In the genomic region with DNA sequence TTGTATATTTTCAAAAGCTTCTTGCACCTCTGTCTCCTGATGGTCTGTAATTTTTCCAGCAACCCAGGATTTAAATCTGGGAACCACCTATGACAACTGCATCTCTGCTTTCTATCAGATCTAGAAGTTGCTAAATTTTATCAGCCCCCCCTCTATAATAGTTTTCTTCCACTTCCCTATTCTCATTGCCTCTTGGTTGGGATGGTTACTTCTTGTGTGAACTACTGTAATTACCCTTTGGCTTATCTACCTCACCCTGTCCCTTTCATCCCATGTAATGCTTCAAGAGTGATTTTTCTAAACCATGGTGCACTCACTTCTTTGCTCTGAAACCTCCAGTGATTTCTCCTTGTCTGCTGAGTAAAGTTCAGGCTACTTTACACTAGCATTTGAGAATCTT, we compare ENCODE assay signal across 24 cellular contexts.
"Had no signal": no experiment of that assay in that cellular context is flagged by ENCODE, and none has a peak within 500 bp of the region (broad histone marks: within the 10 kb centered on the region; RNA-seq: fewer than 3 reads in every experiment).

No MANE protein-coding gene starts in this region.

- H3K9me3 Mint-ChIP-seq: activated CD4-positive, alpha-beta memory T cell treated with anti-CD3 and anti-CD28 coated beads, Interleukin-2, amount 10 ng/mL, durations not matched to agents 7 days and 5 days; activated T-cell treated with anti-CD3 and anti-CD28 coated beads, Interleukin-2, amount 50 U/mL, for 72 hours; natural killer cell treated with Interleukin-12 subunit alpha and Interleukin-12 subunit beta and Interleukin-15 and Interleukin-18, amount 100 ng/mL, for 72 hours had no signal

- H3K4me3 Mint-ChIP-seq: activated CD4-positive, alpha-beta memory T cell treated with anti-CD3 and anti-CD28 coated beads, Interleukin-2, amount 10 ng/mL, durations not matched to agents 7 days and 5 days; activated T-cell treated with anti-CD3 and anti-CD28 coated beads, Interleukin-2, amount 50 U/mL, for 72 hours; brain; immature natural killer cell; natural killer cell treated with Interleukin-12 subunit alpha and Interleukin-12 subunit beta and Interleukin-15 and Interleukin-18, amount 100 ng/mL, for 72 hours had no signal

- H3K27ac Mint-ChIP-seq: activated CD4-positive, alpha-beta memory T cell treated with anti-CD3 and anti-CD28 coated beads, Interleukin-2, amount 10 ng/mL, durations not matched to agents 7 days and 5 days; activated T-cell treated with anti-CD3 and anti-CD28 coated beads, Interleukin-2, amount 50 U/mL, for 72 hours; immature natural killer cell; natural killer cell treated with Interleukin-12 subunit alpha and Interleukin-12 subunit beta and Interleukin-15 and Interleukin-18, amount 100 ng/mL, for 72 hours had no signal

- H3K4me1 Mint-ChIP-seq: activated CD4-positive, alpha-beta memory T cell treated with anti-CD3 and anti-CD28 coated beads, Interleukin-2, amount 10 ng/mL, durations not matched to agents 7 days and 5 days; immature natural killer cell had no signal

- H3K27me3 Mint-ChIP-seq: activated CD4-positive, alpha-beta memory T cell treated with anti-CD3 and anti-CD28 coated beads, Interleukin-2, amount 10 ng/mL, durations not matched to agents 7 days and 5 days; brain; natural killer cell treated with Interleukin-12 subunit alpha and Interleukin-12 subunit beta and Interleukin-15 and Interleukin-18, amount 100 ng/mL, for 72 hours had no signal

- H3K27ac ChIP-seq: hepatocyte, left lung, psoas muscle, right atrium auricular region, upper lobe of left lung had no signal

- DNase-seq: activated CD4-positive, alpha-beta memory T cell treated with anti-CD3 and anti-CD28 coated beads, Interleukin-2, amount 10 ng/mL, durations not matched to agents 7 days and 5 days; activated CD4-positive, alpha-beta T cell treated with anti-CD3 and anti-CD28 coated beads for 48 hours; activated effector memory CD4-positive, alpha-beta T cell treated with anti-CD3 and anti-CD28 coated beads, Interleukin-2, amount 50 U/mL, for 16 hours; activated naive CD4-positive, alpha-beta T cell treated with anti-CD3 and anti-CD28 coated beads, Interleukin-2, amount 50 U/mL, for 16 hours; activated T-cell treated with anti-CD3 and anti-CD28 coated beads, Interleukin-2, amount 50 U/mL, for 72 hours; aorta; caudate nucleus; dermis blood vessel endothelial cell; effector memory CD4-positive, alpha-beta T cell; foreskin melanocyte; glutamatergic neuron; immature natural killer cell; left lung; midbrain; psoas muscle; stimulated activated CD4-positive, alpha-beta T cell treated with anti-CD3 and anti-CD28 coated beads, Interleukin-12 subunit alpha, Interleukin-12 subunit beta, amount 100 ng/mL, for 4 hours; stimulated activated CD4-positive, alpha-beta T cell treated with anti-CD3 and anti-CD28 coated beads, Interleukin-4, amount 100 ng/mL, for 4 hours; stimulated activated naive CD8-positive, alpha-beta T cell treated with anti-CD3 and anti-CD28 coated beads, Interleukin-15, Interleukin-2, amounts not matched to agents 100 U/mL and 50 U/mL, for 24 hours; T-helper 9 cell; upper lobe of left lung had no signal
